In genomic region chr10:13160934-13161266, GRCh38 we compare ENCODE assay signal across 1 cellular context.
TF ChIP-seq lines count a peak whose summit lies in the region.

No MANE protein-coding gene starts in this region.

TF ChIP-seq in H1, 55 proteins besides CTCF, POLR2A, EP300 and RAD21 (continued from another document):
- TF ChIP-seq FOSL1 (IDR thresholded peaks at IDR 0.05; ENCODE audit: insufficient read depth, low read depth, low read length) (no peak), NANOG (IDR thresholded peaks at IDR 0.05; ENCODE audit: insufficient read depth, low read depth, low read length, poor library complexity, severe bottlenecking) (no peak), RBBP5 (IDR thresholded peaks at IDR 0.05; ENCODE audit: borderline replicate concordance, low read depth, low read length) (no peak), EGR1 (IDR thresholded peaks at IDR 0.05; ENCODE audit: borderline replicate concordance, low read depth, low read length) (no peak), TAF1 (IDR thresholded peaks at IDR 0.05; ENCODE audit: low read depth, low read length) (no peak), BCL11A (IDR thresholded peaks at IDR 0.05; ENCODE audit: low read depth in 2 of 2, low read length in 2 of 2) (no peak), RXRA (IDR thresholded peaks at IDR 0.05; ENCODE audit: insufficient read depth, low read depth, low read length) (no peak), JUN (IDR thresholded peaks at IDR 0.05; ENCODE audit: low read depth, low read length) (no peak), SIN3A (conservative IDR thresholded peaks at IDR 0.05 in 1 of 2, IDR thresholded peaks at IDR 0.05 in 1 of 2; ENCODE audit: low read depth in 1 of 2, low read length in 2 of 2) (no peak), E2F6 (IDR thresholded peaks at IDR 0.05) (no peak), CHD7 (IDR thresholded peaks at IDR 0.05; ENCODE audit: insufficient replicate concordance, low read length) (no peak), KDM4A (IDR thresholded peaks at IDR 0.05; ENCODE audit: low read depth, low read length, severe bottlenecking) (no peak)
